Comparison of ENCODE assay signal across 1 cellular context in the genomic region with DNA sequence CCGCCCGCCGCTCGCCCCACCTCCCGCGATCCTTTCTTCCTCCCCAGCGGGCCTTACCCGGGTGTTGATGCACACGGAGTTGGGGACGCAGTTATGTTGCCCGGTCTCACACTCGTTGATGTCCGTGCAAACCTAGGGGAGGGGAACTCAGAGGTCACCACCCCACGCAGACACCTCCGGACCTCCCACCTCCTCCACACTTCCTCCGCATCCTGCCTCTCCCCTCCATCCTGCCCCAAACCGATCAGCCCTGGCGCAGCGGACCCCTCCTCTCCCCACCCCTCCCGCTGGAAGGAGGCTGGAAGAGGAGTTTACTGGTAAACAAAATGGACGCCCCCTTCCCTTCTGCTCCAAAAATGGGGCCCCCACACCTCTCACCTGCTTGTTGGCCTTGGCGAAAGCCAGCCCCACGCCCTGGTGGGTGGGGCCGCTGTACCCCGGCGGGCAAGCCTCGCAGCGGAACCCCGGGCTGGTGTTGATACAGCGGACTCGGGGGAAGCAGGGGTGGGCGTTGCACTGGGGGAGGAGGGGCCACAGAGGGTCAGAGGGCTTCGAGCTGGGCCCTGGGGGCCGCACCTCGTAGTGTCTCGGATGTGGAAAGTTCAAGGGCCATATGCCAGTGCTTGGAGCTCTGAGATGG.
TF ChIP-seq lines count a peak whose summit lies in the region.

No MANE protein-coding gene starts in this region.

TF ChIP-seq in SK-N-SH treated with all-trans-retinoic acid at 6 μM for 48 hours, 23 proteins besides CTCF, POLR2A, EP300 and RAD21 (continued from another document):
- TF ChIP-seq CSRNP3 (CRISPR knock-in tag; IDR thresholded peaks at IDR 0.05) (no peak), PPARA (CRISPR knock-in tag; IDR thresholded peaks at IDR 0.05; ENCODE audit: borderline replicate concordance) (no peak), ZNF70 (CRISPR knock-in tag; IDR thresholded peaks at IDR 0.05) (no peak), ISL1 (CRISPR knock-in tag; IDR thresholded peaks at IDR 0.05) (no peak), ZFP3 (CRISPR knock-in tag; IDR thresholded peaks at IDR 0.05) (no peak), TSHZ2 (CRISPR knock-in tag; IDR thresholded peaks at IDR 0.05) (no peak), GLIS3 (CRISPR knock-in tag; IDR thresholded peaks at IDR 0.05) (no peak), ARNTL (CRISPR knock-in tag; IDR thresholded peaks at IDR 0.05; ENCODE audit: borderline replicate concordance, low read depth) (no peak), TOX (CRISPR knock-in tag; IDR thresholded peaks at IDR 0.05; ENCODE audit: borderline replicate concordance) (no peak), OSR1 (CRISPR knock-in tag; IDR thresholded peaks at IDR 0.05) (no peak), TCF4 (CRISPR knock-in tag; IDR thresholded peaks at IDR 0.05; ENCODE audit: borderline replicate concordance) (no peak)
- TF ChIP-seq, protein P1, sequence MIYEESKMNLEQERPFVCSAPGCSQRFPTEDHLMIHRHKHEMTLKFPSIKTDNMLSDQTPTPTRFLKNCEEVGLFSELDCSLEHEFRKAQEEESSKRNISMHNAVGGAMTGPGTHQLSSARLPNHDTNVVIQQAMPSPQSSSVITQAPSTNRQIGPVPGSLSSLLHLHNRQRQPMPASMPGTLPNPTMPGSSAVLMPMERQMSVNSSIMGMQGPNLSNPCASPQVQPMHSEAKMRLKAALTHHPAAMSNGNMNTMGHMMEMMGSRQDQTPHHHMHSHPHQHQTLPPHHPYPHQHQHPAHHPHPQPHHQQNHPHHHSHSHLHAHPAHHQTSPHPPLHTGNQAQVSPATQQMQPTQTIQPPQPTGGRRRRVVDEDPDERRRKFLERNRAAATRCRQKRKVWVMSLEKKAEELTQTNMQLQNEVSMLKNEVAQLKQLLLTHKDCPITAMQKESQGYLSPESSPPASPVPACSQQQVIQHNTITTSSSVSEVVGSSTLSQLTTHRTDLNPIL (CRISPR knock-in tag; IDR thresholded peaks at IDR 0.05; ENCODE audit: low read depth) = no peak
